In the genomic region with DNA sequence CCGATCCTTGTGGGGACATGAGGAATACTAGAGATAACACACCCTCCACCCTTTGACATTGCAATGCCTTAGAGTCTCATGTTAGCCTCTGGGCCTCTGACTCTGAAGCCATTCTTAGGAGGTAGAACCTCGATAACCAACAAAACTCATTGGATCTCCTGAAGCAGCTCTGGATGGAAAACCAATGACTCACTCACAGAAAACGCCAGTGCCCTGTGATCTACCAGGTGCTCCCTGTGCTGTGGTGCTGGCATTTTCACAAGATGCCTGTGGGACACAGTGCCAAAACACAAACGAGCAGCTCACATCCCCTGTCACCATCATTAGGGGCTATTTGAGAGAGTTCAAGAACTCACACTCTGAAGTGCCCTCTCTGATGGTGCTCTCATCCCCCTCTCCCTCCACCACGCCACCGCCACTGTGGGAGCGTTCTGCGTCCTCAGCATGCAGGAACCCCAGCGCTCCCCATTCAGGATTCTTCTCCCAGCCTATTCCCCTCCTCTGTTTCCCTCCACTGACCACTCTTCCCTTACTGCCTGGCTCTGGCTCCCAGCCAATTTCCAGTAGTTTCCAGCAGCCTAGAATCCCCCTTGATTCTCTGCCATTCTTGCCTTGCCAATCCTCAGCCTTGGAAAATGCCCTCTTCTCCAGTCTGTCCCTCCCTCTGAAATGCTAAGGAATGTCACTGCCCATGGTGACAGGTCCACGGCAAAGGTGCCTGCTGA, we compare ENCODE assay signal across 14 cellular contexts. TPM values are rescaled to one million over a fixed set of nuclear protein-coding genes. Genes with fewer than 3 reads are reported as not detected.
DNase-seq lines count a peak whose midpoint lies in the region; ATAC-seq and TF ChIP-seq lines count a peak whose summit lies in the region.
"Had no signal": no experiment of that assay in that cellular context is flagged by ENCODE, and none has a peak within 500 bp of the region (broad histone marks: within the 10 kb centered on the region; RNA-seq: fewer than 3 reads in every experiment).

No MANE protein-coding gene starts in this region.

- H3K4me1 Mint-ChIP-seq in stimulated activated naive B cell treated with anti-CD40 and anti-IgM and Interleukin-4, amounts not matched to agents 10 μg/mL and 1 μg/mL and 100 μg/mL, for 72 hours, result peaks cover 66 to 76% of the 10 kb centered on the region in 2 donors
- H3K4me1 Mint-ChIP-seq in type B pancreatic cell (ENCODE audit: unreplicated experiment), result peaks cover 24% of the 10 kb centered on the region

- H3K9me3 ChIP-seq in SK-N-SH, result no peaks in the 10 kb centered on the region
- H3K9me3 ChIP-seq: prostate gland had no signal

- POLR2A ChIA-PET in SK-N-SH (lab: Yijun Ruan, JAX), result interaction anchor here (1.1 kb wide), 1 partner anchor 15 kb away, joined by 5 read pairs; no protein-coding TSS in a partner anchor

- H3K4me3 Mint-ChIP-seq in stimulated activated naive B cell treated with anti-CD40 and anti-IgM and Interleukin-4, amounts not matched to agents 10 μg/mL and 1 μg/mL and 100 μg/mL, for 72 hours, result no peak overlapping the region
- no peak overlapping the region for H3K4me3 Mint-ChIP-seq in type B pancreatic cell
- H3K4me3 Mint-ChIP-seq: activated CD4-positive, alpha-beta memory T cell treated with anti-CD3 and anti-CD28 coated beads, Interleukin-2, amount 10 ng/mL, durations not matched to agents 7 days and 5 days; activated naive CD8-positive, alpha-beta T cell had no signal

- TF ChIP-seq CTCF in SK-N-SH (IDR thresholded peaks at IDR 0.05) (no peak), fibroblast of pulmonary artery (IDR thresholded peaks at IDR 0.05; ENCODE audit: low read length, missing control alignments) (no peak), type B pancreatic cell (conservative IDR thresholded peaks at IDR 0.05) (no peak)

- H2AFZ ChIP-seq in SK-N-SH (ENCODE audit: low read depth), result no peak overlapping the region

- CTCF ChIA-PET in SK-N-SH (lab: Yijun Ruan, JAX), result interaction anchor here (0.8 to 20.0 kb wide), 8 partner anchors 8 to 78 kb away, joined by 3 to 955 read pairs (median 8); a partner anchor contains a TSS

- H3K9me3 Mint-ChIP-seq in stimulated activated naive B cell treated with anti-CD40 and anti-IgM and Interleukin-4, amounts not matched to agents 10 μg/mL and 1 μg/mL and 100 μg/mL, for 72 hours, result no peaks in the 10 kb centered on the region
- no peaks in the 10 kb centered on the region for H3K9me3 Mint-ChIP-seq in type B pancreatic cell
- H3K9me3 Mint-ChIP-seq: activated CD4-positive, alpha-beta memory T cell treated with anti-CD3 and anti-CD28 coated beads, Interleukin-2, amount 10 ng/mL, durations not matched to agents 7 days and 5 days had no signal

- H3K27me3 ChIP-seq in SK-N-SH (ENCODE audit: insufficient read depth), result no peaks in the 10 kb centered on the region

- H3F3A ChIP-seq in SK-N-SH (replicated peaks; ENCODE audit: insufficient read depth), result peaks cover 32% of the 10 kb centered on the region

- peaks cover 0 to 8% of the 10 kb centered on the region in 2 experiments for H3K36me3 ChIP-seq in SK-N-SH (replicated peaks in 1 of 2; ENCODE audit: control insufficient read depth in 1 of 2, insufficient read depth in 2 of 2, low read length in 1 of 2)
- H3K36me3 ChIP-seq: prostate gland had no signal

- peaks cover 15 to 16% of the 10 kb centered on the region in 2 donors for H3K36me3 Mint-ChIP-seq in stimulated activated naive B cell treated with anti-CD40 and anti-IgM and Interleukin-4, amounts not matched to agents 10 μg/mL and 1 μg/mL and 100 μg/mL, for 72 hours
- peaks cover 5% of the 10 kb centered on the region for H3K36me3 Mint-ChIP-seq in type B pancreatic cell
- H3K36me3 Mint-ChIP-seq: activated naive CD8-positive, alpha-beta T cell had no signal

- TF ChIP-seq EP300 in SK-N-SH (IDR thresholded peaks at IDR 0.05; ENCODE audit: borderline replicate concordance in 1 of 2, low read depth in 1 of 2, low read length in 1 of 2), result no peak

- peak overlapping the region in 1 of 2 experiments; percentile 99; a peak in 2 of 4 replicates for H3K27ac ChIP-seq in SK-N-SH (ENCODE audit: low read depth in 2 of 2, low read length in 1 of 2)

- WGBS in SK-N-SH (ENCODE audit: low lambda C conversion rate), result 76% methylated on average over 10 of the region's 10 CpGs

- no peaks in the 10 kb centered on the region for H3K9me2 ChIP-seq in SK-N-SH

- peaks cover 8% of the 10 kb centered on the region for H3K79me2 ChIP-seq in SK-N-SH (ENCODE audit: insufficient read depth)

- peak overlapping the region; percentile 6 for H3K27ac Mint-ChIP-seq in stimulated activated naive B cell treated with anti-CD40 and anti-IgM and Interleukin-4, amounts not matched to agents 10 μg/mL and 1 μg/mL and 100 μg/mL, for 72 hours
- H3K27ac Mint-ChIP-seq in type B pancreatic cell, result no peak overlapping the region
- H3K27ac Mint-ChIP-seq: activated CD4-positive, alpha-beta memory T cell treated with anti-CD3 and anti-CD28 coated beads, Interleukin-2, amount 10 ng/mL, durations not matched to agents 7 days and 5 days; activated naive CD8-positive, alpha-beta T cell had no signal

- peak overlapping the region; percentile 43 for H3K4me2 ChIP-seq in SK-N-SH

- peaks cover 18 to 45% of the 10 kb centered on the region in 2 experiments; a peak in 3 of 4 replicates for H3K4me1 ChIP-seq in SK-N-SH (ENCODE audit: control insufficient read depth in 1 of 2, insufficient read depth in 2 of 2, low read depth in 1 of 2, low read length in 1 of 2)

- no peak for ATAC-seq in stimulated activated naive B cell treated with anti-CD40 and anti-IgM and Interleukin-4, amounts not matched to agents 10 μg/mL and 1 μg/mL and 100 μg/mL, for 72 hours (replicated peaks)
- ATAC-seq: left colon had no signal

- 0 out of 2 replicates have a peak, but pooled peaks cover 3% of the 10 kb centered on the region for H4K20me1 ChIP-seq in SK-N-SH (ENCODE audit: insufficient read depth)

- H3K4me3 ChIP-seq in SK-N-SH (ENCODE audit: low read depth in 2 of 2, low read length in 1 of 2), result no peak overlapping the region
- H3K4me3 ChIP-seq in fibroblast of pulmonary artery (replicated peaks; ENCODE audit: low read depth, low read length), result no peak overlapping the region
- H3K4me3 ChIP-seq: prostate gland had no signal

- TF ChIP-seq RAD21 in SK-N-SH (IDR thresholded peaks at IDR 0.05; ENCODE audit: low read length), result no peak

- H3K27me3 Mint-ChIP-seq in stimulated activated naive B cell treated with anti-CD40 and anti-IgM and Interleukin-4, amounts not matched to agents 10 μg/mL and 1 μg/mL and 100 μg/mL, for 72 hours, result no peaks in the 10 kb centered on the region
- H3K27me3 Mint-ChIP-seq in type B pancreatic cell, result no peaks in the 10 kb centered on the region
- H3K27me3 Mint-ChIP-seq: activated naive CD8-positive, alpha-beta T cell had no signal

- no peak overlapping the region for H3K9ac ChIP-seq in SK-N-SH

- DNase-seq in ELR (ENCODE audit: low read depth) (peak; percentile 69), SK-N-SH (peak; percentile 17), fibroblast of pulmonary artery (ENCODE audit: low read depth) (peak; percentile 49), NCI-H2081 (lab: John Stamatoyannopoulos, UW) (no peak), NCI-H1436 (lab: John Stamatoyannopoulos, UW) (no peak), type B pancreatic cell (ENCODE audit: extremely low spot score, unreplicated experiment) (no peak)
- no peak for DNase-seq in stimulated activated naive B cell treated with anti-CD40 and anti-IgM and Interleukin-4, amounts not matched to agents 10 μg/mL and 1 μg/mL and 100 μg/mL, for 72 hours
- DNase-seq in activated T-cell treated with anti-CD3 and anti-CD28 coated beads, Interleukin-2, amount 50 U/mL, for 1 hour, result no peak
- DNase-seq: activated CD4-positive, alpha-beta memory T cell treated with anti-CD3 and anti-CD28 coated beads, Interleukin-2, amount 10 ng/mL, durations not matched to agents 7 days and 5 days; DMS153; NCI-H524 treated with DMSO at 0.1 percent for 48 hours had no signal

TF ChIP-seq in SK-N-SH, 30 proteins besides CTCF, POLR2A, EP300 and RAD21 (continues in another document):
- TF ChIP-seq GATA2 (CRISPR knock-in tag; IDR thresholded peaks at IDR 0.05) (no peak), SMC3 (IDR thresholded peaks at IDR 0.05; ENCODE audit: low read depth, low read length) (no peak), JUND (IDR thresholded peaks at IDR 0.05) (peak; percentile 40; the same call in 1 of the 2 replicates), FOSL2 (IDR thresholded peaks at IDR 0.05; ENCODE audit: borderline replicate concordance, low read depth) (peak; percentile 55; the same call in 1 of the 2 replicates), TCF12 (IDR thresholded peaks at IDR 0.05) (peak; percentile 47; the same call in 1 of the 2 replicates), NFIC (IDR thresholded peaks at IDR 0.05; ENCODE audit: borderline replicate concordance) (peak; percentile 3; the same call in 1 of the 2 replicates)
- TF ChIP-seq, protein P1, sequence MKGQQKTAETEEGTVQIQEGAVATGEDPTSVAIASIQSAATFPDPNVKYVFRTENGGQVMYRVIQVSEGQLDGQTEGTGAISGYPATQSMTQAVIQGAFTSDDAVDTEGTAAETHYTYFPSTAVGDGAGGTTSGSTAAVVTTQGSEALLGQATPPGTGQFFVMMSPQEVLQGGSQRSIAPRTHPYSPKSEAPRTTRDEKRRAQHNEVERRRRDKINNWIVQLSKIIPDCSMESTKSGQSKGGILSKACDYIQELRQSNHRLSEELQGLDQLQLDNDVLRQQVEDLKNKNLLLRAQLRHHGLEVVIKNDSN (IDR thresholded peaks at IDR 0.05; ENCODE audit: borderline replicate concordance, low read depth), result no peak

RNA-seq across cellular contexts. Expression of a gene that starts 4.6 kb away (rescaled TPM):
- polyA plus RNA-seq in SK-N-SH (2012; rRNA removed), result 80.4 and 89.4 TPM in 2 replicates
- 38.1 and 46.2 TPM in 2 replicates for polyA plus RNA-seq in SK-N-SH (2012; cell fraction: cytosol; rRNA removed)
- polyA plus RNA-seq in SK-N-SH (2012; cell fraction: nucleus; rRNA removed), result 161 and 245 TPM in 2 replicates
- total RNA-seq in type B pancreatic cell (ENCODE audit: low replicate concordance), result 15.0 and 29.4 TPM in 2 replicates

RNA-seq across cellular contexts. Expression of a gene that starts 15.4 kb away (rescaled TPM):
- polyA plus RNA-seq in SK-N-SH (2012; rRNA removed), result 27.0 and 27.7 TPM in 2 replicates
- polyA plus RNA-seq in SK-N-SH (2012; cell fraction: cytosol; rRNA removed), result 13.3 and 17.5 TPM in 2 replicates
- polyA plus RNA-seq in SK-N-SH (2012; cell fraction: nucleus; rRNA removed), result 61.9 and 75.9 TPM in 2 replicates
- 3.2 and 6.7 TPM in 2 replicates for total RNA-seq in type B pancreatic cell (ENCODE audit: low replicate concordance)

RNA-seq across cellular contexts. Expression of a gene that starts 33.8 kb away (rescaled TPM):
- polyA plus RNA-seq in SK-N-SH (2012; rRNA removed), result 21.5 and 22.3 TPM in 2 replicates
- polyA plus RNA-seq in SK-N-SH (2012; cell fraction: cytosol; rRNA removed), result 4.8 and 8.6 TPM in 2 replicates
- 100 and 114 TPM in 2 replicates for polyA plus RNA-seq in SK-N-SH (2012; cell fraction: nucleus; rRNA removed)
- 29.5 and 41.2 TPM in 2 replicates for total RNA-seq in type B pancreatic cell (ENCODE audit: low replicate concordance)

RNA-seq across cellular contexts. Expression of a gene that starts 43.7 kb away (rescaled TPM):
- polyA plus RNA-seq in SK-N-SH (2012; rRNA removed), result 210 and 261 TPM in 2 replicates
- polyA plus RNA-seq in SK-N-SH (2012; cell fraction: cytosol; rRNA removed), result 130 and 175 TPM in 2 replicates
- polyA plus RNA-seq in SK-N-SH (2012; cell fraction: nucleus; rRNA removed), result 181 and 248 TPM in 2 replicates
- 137 TPM in 2 replicates for total RNA-seq in type B pancreatic cell (ENCODE audit: low replicate concordance)

RNA-seq across cellular contexts. Expression of a gene that starts 45.9 kb away (rescaled TPM):
- 0.05 TPM in 1 of 2 replicates, not detected in the other for polyA plus RNA-seq in SK-N-SH (2012; rRNA removed)
- polyA plus RNA-seq in SK-N-SH (2012; cell fraction: cytosol; rRNA removed), result not detected in 2 replicates
- 0.08 and 0.31 TPM in 2 replicates for polyA plus RNA-seq in SK-N-SH (2012; cell fraction: nucleus; rRNA removed)
- total RNA-seq in type B pancreatic cell (ENCODE audit: low replicate concordance), result 0.87 TPM in 1 of 2 replicates, not detected in the other

Comparison
In these comparisons a context has a peak if more than half of its experiments do, and no peak if none do; other contexts are left out.
1. DNase-seq: peak in ELR (single experiment), SK-N-SH (single experiment) and fibroblast of pulmonary artery (single experiment); none in stimulated activated naive B cell treated with anti-CD40 and anti-IgM and Interleukin-4, amounts not matched to agents 10 μg/mL and 1 μg/mL and 100 μg/mL, for 72 hours (single experiment), NCI-H2081 (0 of 2), NCI-H1436 (single experiment), activated T-cell treated with anti-CD3 and anti-CD28 coated beads, Interleukin-2, amount 50 U/mL, for 1 hour (single experiment) and type B pancreatic cell (single experiment).